ENCODE assay signal across 9 cellular contexts in the genomic region with DNA sequence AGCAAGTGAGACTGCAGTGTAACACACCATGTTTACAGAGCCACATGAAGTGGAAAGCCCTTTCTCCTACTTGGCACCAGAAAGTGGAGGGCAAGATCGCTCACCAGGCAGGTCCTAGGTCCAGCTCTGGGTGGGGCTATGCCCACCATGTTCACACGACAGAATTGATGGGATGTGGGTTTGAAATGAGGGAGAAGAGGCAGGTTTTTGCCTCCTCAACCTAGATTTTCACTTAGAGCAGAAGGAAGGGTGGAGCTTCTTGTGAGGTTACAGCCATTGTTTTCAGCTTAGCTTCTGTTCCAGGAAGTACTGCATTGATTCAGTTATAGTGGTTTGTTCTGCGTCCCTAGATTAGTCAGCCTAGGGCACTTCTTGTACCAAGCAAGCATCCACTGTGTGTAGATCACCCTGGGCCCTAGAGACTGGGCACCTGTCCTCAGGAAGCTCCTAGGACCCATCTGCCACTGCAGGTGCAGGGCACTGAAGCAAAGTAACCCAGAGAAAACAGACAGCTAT. TPM values are rescaled to one million over a fixed set of nuclear protein-coding genes. Genes with fewer than 3 reads are reported as not detected.
A peak's percentile ranks its signal among the peaks of the same experiment; 100 is the strongest.
DNase-seq lines count a peak whose midpoint lies in the region; ATAC-seq and TF ChIP-seq lines count a peak whose summit lies in the region.
"Had no signal": no experiment of that assay in that cellular context is flagged by ENCODE, and none has a peak within 500 bp of the region (broad histone marks: within the 10 kb centered on the region; RNA-seq: fewer than 3 reads in every experiment).

No MANE protein-coding gene starts in this region.

- H3K36me3 ChIP-seq in upper lobe of right lung (no peaks in the 10 kb centered on the region), ascending aorta (no peaks in the 10 kb centered on the region), osteoblast (ENCODE audit: insufficient read depth, low read length) (no peaks in the 10 kb centered on the region)

- peak; percentile 36 for ATAC-seq in HG03280 (IDR thresholded peaks at IDR 0.05; ENCODE audit: unreplicated experiment)
- ATAC-seq in left cardiac atrium = peak; percentile 65 to 68
- peak; percentile 69 for ATAC-seq in upper lobe of right lung

- H4K20me1 ChIP-seq in osteoblast (ENCODE audit: insufficient read depth, low read length) = no peaks in the 10 kb centered on the region

- no peak overlapping the region for H2AFZ ChIP-seq in osteoblast (ENCODE audit: low read length)

- H3K27me3 ChIP-seq in upper lobe of right lung (no peaks in the 10 kb centered on the region), ascending aorta (no peaks in the 10 kb centered on the region), osteoblast (ENCODE audit: insufficient read depth, low read length) (no peaks in the 10 kb centered on the region)

- no peaks in the 10 kb centered on the region for H3K79me2 ChIP-seq in osteoblast (ENCODE audit: insufficient read depth, low read length)

- peak overlapping the region; percentile 53 for H3K4me3 ChIP-seq in upper lobe of right lung
- H3K4me3 ChIP-seq in ascending aorta = peak overlapping the region in 1 of 2 donors; percentile 52
- H3K4me3 ChIP-seq in osteoblast (ENCODE audit: insufficient read depth, low read length) = no peak overlapping the region

- H3K9me3 ChIP-seq in upper lobe of right lung = no peaks in the 10 kb centered on the region
- peaks cover 0 to 3% of the 10 kb centered on the region in 2 donors for H3K9me3 ChIP-seq in ascending aorta
- H3K9me3 ChIP-seq in osteoblast (ENCODE audit: low read depth, low read length) = no peaks in the 10 kb centered on the region

- DNase-seq in activated gamma-delta T cell treated with Interleukin-2 at 50 U/mL for 16 hours (peak; percentile 38), activated gamma-delta T cell (lab: John Stamatoyannopoulos, UW) (no peak), left cardiac atrium (no peak), upper lobe of right lung (no peak), ascending aorta (ENCODE audit: low spot score in 2 of 2) (no peak), osteoblast (ENCODE audit: insufficient read length, low spot score, missing footprints) (no peak)
- DNase-seq in activated CD4-positive, alpha-beta T cell treated with anti-CD3 and anti-CD28 coated beads for 1 hour = peak; percentile 18

- intact Hi-C loops in left cardiac atrium (cut with DNase I) (no loop called here), upper lobe of right lung (cut with DNase I) (no loop called here), ascending aorta (cut with DNase I) (no loop called here)

- no peak overlapping the region for H3K4me2 ChIP-seq in osteoblast (ENCODE audit: insufficient read depth, low read length)

- H3K27ac ChIP-seq in upper lobe of right lung (peak overlapping the region; percentile 83), ascending aorta (peak overlapping the region in 1 of 2 donors; percentile 45), osteoblast (ENCODE audit: low read depth, low read length) (no peak overlapping the region)

- H3K4me1 ChIP-seq in upper lobe of right lung (peaks cover 6% of the 10 kb centered on the region), ascending aorta (no peaks in the 10 kb centered on the region), osteoblast (ENCODE audit: insufficient read depth, low read length) (no peaks in the 10 kb centered on the region)

- TF ChIP-seq CTCF in upper lobe of right lung (IDR thresholded peaks at IDR 0.05) (no peak), ascending aorta (IDR thresholded peaks at IDR 0.05) (no peak), osteoblast (IDR thresholded peaks at IDR 0.05; ENCODE audit: extremely low read depth, low read depth, low read length) (no peak)

RNA-seq across cellular contexts. Expression of a gene that starts 2.3 kb away (rescaled TPM):
- total RNA-seq in left cardiac atrium (10 to 100 TPM; 19.8 to 37.8 TPM), upper lobe of right lung (171 TPM), ascending aorta (18.7 TPM), osteoblast (0.29 and 0.36 TPM in 2 replicates)
- total RNA-seq: kidney epithelial cell had no signal

Comparison
In these comparisons a context has a peak if more than half of its experiments do, and no peak if none do; other contexts are left out.
1. DNase-seq: peak in activated gamma-delta T cell treated with Interleukin-2 at 50 U/mL for 16 hours (single experiment) and activated CD4-positive, alpha-beta T cell treated with anti-CD3 and anti-CD28 coated beads for 1 hour (single experiment); none in activated gamma-delta T cell (single experiment), left cardiac atrium (single experiment), upper lobe of right lung (single experiment), ascending aorta (0 of 2) and osteoblast (single experiment).
2. RNA of a gene that starts 2.3 kb away (total RNA-seq): 171 TPM in upper lobe of right lung (single experiment), 19.8 to 37.8 TPM in left cardiac atrium and 18.7 TPM in ascending aorta (single experiment); 0.29 to 0.36 TPM in osteoblast; every median in the first group is over 10 times any median in the second.
3. Peak in every context shown above with its lines, with median percentiles within 50 percentile points of each other: ATAC-seq.